Comparison of ENCODE assay signal across 8 cellular contexts in genomic region chr2:75710577-75711253, GRCh38. TPM values are rescaled to one million over a fixed set of nuclear protein-coding genes. Genes with fewer than 3 reads are reported as not detected.
DNase-seq lines count a peak whose midpoint lies in the region; ATAC-seq, FAIRE-seq and TF ChIP-seq lines count a peak whose summit lies in the region.

Gene GCFC2, minus strand, starts transcription at chr2:75710915. Its CDS starts 60 bp downstream, at chr2:75710855.

- peak within 1 kb of the TSS; percentile 91 for H3K27ac Mint-ChIP-seq in mesothelial cell of epicardium

- H3K27me3 ChIP-seq in NT2/D1 (ENCODE audit: insufficient read depth, insufficient read length): no peaks in the 10 kb centered on the region

- no peak for TF ChIP-seq CTCF in mesothelial cell of epicardium (IDR thresholded peaks at IDR 0.05; ENCODE audit: unreplicated experiment)

- peaks cover 5% of the 10 kb centered on the region for H3K36me3 ChIP-seq in NT2/D1 (ENCODE audit: insufficient read depth, insufficient read length, low read length)

- no peaks in the 10 kb centered on the region for H3K4me1 ChIP-seq in NT2/D1 (ENCODE audit: insufficient read depth, insufficient read length)

- peak; percentile 92 for DNase-seq in Caki2 (ENCODE audit: low read depth)
- peak; percentile 85 for DNase-seq in HTR-8/SVneo (ENCODE audit: insufficient read length, low spot score)
- DNase-seq in NT2/D1 (ENCODE audit: low read depth, low spot score): peak; percentile 78
- peak; percentile 54 for DNase-seq in activated CD8-positive, alpha-beta memory T cell treated with anti-CD3 and anti-CD28 coated beads, Interleukin-2, amount 50 U/mL, for 1 hour (ENCODE audit: extremely low read depth)
- DNase-seq in mesothelial cell of epicardium (ENCODE audit: low spot score in 2 of 2, unreplicated experiment in 2 of 2): peak; percentile 62 to 90
- DNase-seq in stimulated activated CD8-positive, alpha-beta memory T cell treated with anti-CD3 and anti-CD28 coated beads, Interleukin-2, amount 100 ng/mL, for 1 hour (ENCODE audit: low read depth in 2 of 2): peak; percentile 64 to 73

- H3K9me3 ChIP-seq in NT2/D1 (ENCODE audit: insufficient read depth, low read length): no peaks in the 10 kb centered on the region

- peak within 1 kb of the TSS; percentile 75 for H3K4me3 Mint-ChIP-seq in mesothelial cell of epicardium

- ATAC-seq in GM21367 (IDR thresholded peaks at IDR 0.05; ENCODE audit: unreplicated experiment): peak; percentile 92

- H3K27me3 Mint-ChIP-seq in mesothelial cell of epicardium (ENCODE audit: low read depth): no peaks in the 10 kb centered on the region

- peaks cover 36% of the 10 kb centered on the region for H3K4me1 Mint-ChIP-seq in mesothelial cell of epicardium

- H3K4me3 ChIP-seq in NT2/D1 (ENCODE audit: insufficient read length, low read depth): peak within 1 kb of the TSS; percentile 65

- peaks cover 7% of the 10 kb centered on the region for H3K36me3 Mint-ChIP-seq in mesothelial cell of epicardium

- FAIRE-seq in HTR-8/SVneo (lab: Jason Lieb, UNC): peak; percentile 80

- H3K9ac ChIP-seq in NT2/D1 (ENCODE audit: insufficient read length, low read depth): peak within 1 kb of the TSS; percentile 82

- no peaks in the 10 kb centered on the region for H3K9me3 Mint-ChIP-seq in mesothelial cell of epicardium

- in situ Hi-C loops in Caki2 (cut with HindIII; ENCODE audit: low pct_unique_long_range_greater_than_20kb, low sequenced_read_pairs): no loop called here
- in situ Hi-C loops in endometrial microvascular endothelial cells (cut with HindIII; ENCODE audit: inconsistent ontology term, low pct_unique_long_range_greater_than_20kb, low sequenced_read_pairs): no loop called here

RNA-seq across cellular contexts. Expression of gene GCFC2, which starts in this region (rescaled TPM):
- 28.5 and 36.9 TPM in 2 replicates for total RNA-seq in Caki2 (2014; rRNA removed; shearing (Covaris generic); ENCODE audit: low replicate concordance)
- total RNA-seq in endometrial microvascular endothelial cells (ENCODE audit: inconsistent ontology term) (33.5 TPM), mesothelial cell of epicardium (32.0 to 35.7 TPM (median 34.6 TPM) in 3 replicates)

Comparison
In these comparisons a context has a peak if more than half of its experiments do, and no peak if none do; other contexts are left out.
1. Peak in every context shown above with its lines: DNase-seq, ATAC-seq and H3K4me3 ChIP-seq.